ENCODE assay signal across 10 cellular contexts in the genomic region with DNA sequence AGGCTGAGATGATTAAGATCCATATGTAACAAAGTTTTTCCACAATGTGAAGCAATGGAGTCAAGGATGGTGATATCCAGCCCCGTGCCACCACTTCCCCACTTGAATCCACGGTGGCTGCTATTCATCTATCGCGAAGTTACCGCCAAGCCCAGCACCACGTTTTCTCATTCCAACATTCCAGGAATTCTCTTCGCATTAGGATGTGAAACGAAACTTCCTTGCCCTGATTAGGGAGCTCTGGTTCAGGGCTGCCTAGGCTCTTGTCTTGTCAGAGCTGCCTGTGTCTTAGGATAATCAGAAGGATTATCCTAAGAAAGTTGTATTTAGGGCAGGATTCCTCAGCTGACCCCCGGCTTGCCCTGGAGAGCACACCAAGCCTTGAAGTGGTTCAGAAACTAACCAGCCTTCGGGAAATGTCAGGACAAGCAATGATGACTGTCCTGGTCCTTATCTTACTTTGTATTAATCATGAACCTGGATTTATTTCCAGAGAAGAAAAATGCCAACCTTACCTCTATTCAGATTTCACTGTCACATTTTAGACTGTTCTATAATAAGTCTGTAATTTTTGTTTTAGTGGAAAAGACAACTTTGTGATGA.
DNase-seq lines count a peak whose midpoint lies in the region; ATAC-seq and TF ChIP-seq lines count a peak whose summit lies in the region.
"Had no signal": no experiment of that assay in that cellular context is flagged by ENCODE, and none has a peak within 500 bp of the region (broad histone marks: within the 10 kb centered on the region; RNA-seq: fewer than 3 reads in every experiment).

No MANE protein-coding gene starts in this region.

- no peak; a peak in 1 of 4 replicates for TF ChIP-seq EP300 in SK-N-SH (IDR thresholded peaks at IDR 0.05; ENCODE audit: borderline replicate concordance in 1 of 2, low read depth in 1 of 2, low read length in 1 of 2)

- no peaks in the 10 kb centered on the region for H3K36me3 ChIP-seq in SK-N-SH (replicated peaks in 1 of 2; ENCODE audit: control insufficient read depth in 1 of 2, insufficient read depth in 2 of 2, low read length in 1 of 2)
- no peaks in the 10 kb centered on the region for H3K36me3 ChIP-seq in uterus

- peak; percentile 92 for DNase-seq in EL
- no peak for DNase-seq in SK-N-SH
- peak; percentile 80 for DNase-seq in fibroblast of the aortic adventitia (ENCODE audit: low read depth)
- DNase-seq in uterus: no peak
- no peak for DNase-seq in cerebellum (ENCODE audit: low spot score)
- DNase-seq: activated CD8-positive, alpha-beta memory T cell treated with anti-CD3 and anti-CD28 coated beads, Interleukin-2, amount 50 U/mL, for 48 hours; RPMI8226 had no signal

- ATAC-seq in GM19452 (IDR thresholded peaks at IDR 0.05; ENCODE audit: unreplicated experiment) (no peak), GM18868 (IDR thresholded peaks at IDR 0.05; ENCODE audit: unreplicated experiment) (no peak)

- POLR2A ChIA-PET in SK-N-SH (lab: Yijun Ruan, JAX): no interaction called here

- TF ChIP-seq RAD21 in SK-N-SH (IDR thresholded peaks at IDR 0.05; ENCODE audit: low read length): no peak

- peak overlapping the region; percentile 66 for H2AFZ ChIP-seq in SK-N-SH (ENCODE audit: low read depth)

- peaks cover 25% of the 10 kb centered on the region for H3F3A ChIP-seq in SK-N-SH (replicated peaks; ENCODE audit: insufficient read depth)

- TF ChIP-seq POLR2A in uterus (IDR thresholded peaks at IDR 0.05): no peak

- H3K9me3 ChIP-seq in SK-N-SH (no peaks in the 10 kb centered on the region), uterus (no peaks in the 10 kb centered on the region)

- peak overlapping the region; percentile 71 for H3K4me2 ChIP-seq in SK-N-SH

- H3K27me3 ChIP-seq in SK-N-SH (ENCODE audit: insufficient read depth): no peaks in the 10 kb centered on the region
- H3K27me3 ChIP-seq in uterus: no peaks in the 10 kb centered on the region

- H3K27me3 Mint-ChIP-seq in nephron (ENCODE audit: low read depth): no peaks in the 10 kb centered on the region

- peak overlapping the region; percentile 26 to 41 (median 27) for H3K27ac Mint-ChIP-seq in nephron

- H3K9me3 Mint-ChIP-seq in nephron: no peaks in the 10 kb centered on the region

- H3K27ac ChIP-seq in SK-N-SH (ENCODE audit: low read depth in 2 of 2, low read length in 1 of 2): peak overlapping the region; percentile 84 to 89
- peak overlapping the region in 1 of 2 donors; percentile 35 for H3K27ac ChIP-seq in uterus

- peaks cover 51% of the 10 kb centered on the region for H3K4me1 Mint-ChIP-seq in nephron

- peaks cover 0 to 24% of the 10 kb centered on the region in 2 experiments; a peak in 3 of 4 replicates for H3K4me1 ChIP-seq in SK-N-SH (ENCODE audit: control insufficient read depth in 1 of 2, insufficient read depth in 2 of 2, low read depth in 1 of 2, low read length in 1 of 2)
- H3K4me1 ChIP-seq in uterus: no peaks in the 10 kb centered on the region

- peak overlapping the region; percentile 51; the same call in 1 of the 2 replicates for H3K9ac ChIP-seq in SK-N-SH

- no peak for TF ChIP-seq CTCF in SK-N-SH (IDR thresholded peaks at IDR 0.05)
- no peak for TF ChIP-seq CTCF in fibroblast of the aortic adventitia (IDR thresholded peaks at IDR 0.05; ENCODE audit: insufficient read depth, low read length)
- no peak for TF ChIP-seq CTCF in nephron (IDR thresholded peaks at IDR 0.05; ENCODE audit: unreplicated experiment in 3 of 3)
- TF ChIP-seq CTCF in uterus (IDR thresholded peaks at IDR 0.05): no peak

- H3K4me3 ChIP-seq in SK-N-SH (ENCODE audit: low read depth in 2 of 2, low read length in 1 of 2) (peak overlapping the region in 1 of 2 experiments; percentile 43; a peak in 3 of 4 replicates), fibroblast of the aortic adventitia (ENCODE audit: low read depth, low read length) (no peak overlapping the region), uterus (no peak overlapping the region)

- no peaks in the 10 kb centered on the region for H3K36me3 Mint-ChIP-seq in nephron (ENCODE audit: low read depth)

- H4K20me1 ChIP-seq in SK-N-SH (ENCODE audit: insufficient read depth): no peaks in the 10 kb centered on the region

- WGBS in SK-N-SH (ENCODE audit: low lambda C conversion rate): 4% methylated on average over 10 of the region's 10 CpGs

- H3K9me2 ChIP-seq in SK-N-SH: no peaks in the 10 kb centered on the region

- CTCF ChIA-PET in SK-N-SH (lab: Yijun Ruan, JAX): interaction anchor here (0.5 kb wide), 1 partner anchor 10 kb away, joined by 3 read pairs; no protein-coding TSS in a partner anchor

- no peak overlapping the region for H3K4me3 Mint-ChIP-seq in nephron

- intact Hi-C loops in uterus (cut with DNase I; ENCODE audit: low total_unique reads): no loop called here

- no peaks in the 10 kb centered on the region for H3K79me2 ChIP-seq in SK-N-SH (ENCODE audit: insufficient read depth)

TF ChIP-seq in SK-N-SH, 30 proteins besides CTCF, POLR2A, EP300 and RAD21 (continues in another document):
- TF ChIP-seq RFX5 (IDR thresholded peaks at IDR 0.05; ENCODE audit: low read length): no peak
- peak; percentile 46; the same call in 1 of the 2 replicates for TF ChIP-seq FOSL2 (IDR thresholded peaks at IDR 0.05; ENCODE audit: borderline replicate concordance, low read depth)
- 0 out of 2 replicates have a peak, but pooled peaks have one; percentile 43 for TF ChIP-seq NFIC (IDR thresholded peaks at IDR 0.05; ENCODE audit: borderline replicate concordance)
- TF ChIP-seq TEAD4 (IDR thresholded peaks at IDR 0.05; ENCODE audit: borderline replicate concordance, insufficient read depth): peak; percentile 94
- no peak for TF ChIP-seq MXI1 (IDR thresholded peaks at IDR 0.05; ENCODE audit: low read depth, low read length)
- TF ChIP-seq RCOR1 (IDR thresholded peaks at IDR 0.05; ENCODE audit: low read length): no peak
- no peak for TF ChIP-seq GABPA (IDR thresholded peaks at IDR 0.05; ENCODE audit: low read depth)
- no peak for TF ChIP-seq FOXJ3 (CRISPR knock-in tag; IDR thresholded peaks at IDR 0.05)
- TF ChIP-seq, protein P1, sequence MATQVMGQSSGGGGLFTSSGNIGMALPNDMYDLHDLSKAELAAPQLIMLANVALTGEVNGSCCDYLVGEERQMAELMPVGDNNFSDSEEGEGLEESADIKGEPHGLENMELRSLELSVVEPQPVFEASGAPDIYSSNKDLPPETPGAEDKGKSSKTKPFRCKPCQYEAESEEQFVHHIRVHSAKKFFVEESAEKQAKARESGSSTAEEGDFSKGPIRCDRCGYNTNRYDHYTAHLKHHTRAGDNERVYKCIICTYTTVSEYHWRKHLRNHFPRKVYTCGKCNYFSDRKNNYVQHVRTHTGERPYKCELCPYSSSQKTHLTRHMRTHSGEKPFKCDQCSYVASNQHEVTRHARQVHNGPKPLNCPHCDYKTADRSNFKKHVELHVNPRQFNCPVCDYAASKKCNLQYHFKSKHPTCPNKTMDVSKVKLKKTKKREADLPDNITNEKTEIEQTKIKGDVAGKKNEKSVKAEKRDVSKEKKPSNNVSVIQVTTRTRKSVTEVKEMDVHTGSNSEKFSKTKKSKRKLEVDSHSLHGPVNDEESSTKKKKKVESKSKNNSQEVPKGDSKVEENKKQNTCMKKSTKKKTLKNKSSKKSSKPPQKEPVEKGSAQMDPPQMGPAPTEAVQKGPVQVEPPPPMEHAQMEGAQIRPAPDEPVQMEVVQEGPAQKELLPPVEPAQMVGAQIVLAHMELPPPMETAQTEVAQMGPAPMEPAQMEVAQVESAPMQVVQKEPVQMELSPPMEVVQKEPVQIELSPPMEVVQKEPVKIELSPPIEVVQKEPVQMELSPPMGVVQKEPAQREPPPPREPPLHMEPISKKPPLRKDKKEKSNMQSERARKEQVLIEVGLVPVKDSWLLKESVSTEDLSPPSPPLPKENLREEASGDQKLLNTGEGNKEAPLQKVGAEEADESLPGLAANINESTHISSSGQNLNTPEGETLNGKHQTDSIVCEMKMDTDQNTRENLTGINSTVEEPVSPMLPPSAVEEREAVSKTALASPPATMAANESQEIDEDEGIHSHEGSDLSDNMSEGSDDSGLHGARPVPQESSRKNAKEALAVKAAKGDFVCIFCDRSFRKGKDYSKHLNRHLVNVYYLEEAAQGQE (IDR thresholded peaks at IDR 0.05; ENCODE audit: low read depth, low read length): peak; percentile 62; the same call in 1 of the 2 replicates
- TF ChIP-seq POLR2AphosphoS5 (IDR thresholded peaks at IDR 0.05; ENCODE audit: low read depth, low read length): no peak; the same call in none of the 2 replicates
- TF ChIP-seq SMC3 (IDR thresholded peaks at IDR 0.05; ENCODE audit: low read depth, low read length): no peak
- TF ChIP-seq, protein P2, sequence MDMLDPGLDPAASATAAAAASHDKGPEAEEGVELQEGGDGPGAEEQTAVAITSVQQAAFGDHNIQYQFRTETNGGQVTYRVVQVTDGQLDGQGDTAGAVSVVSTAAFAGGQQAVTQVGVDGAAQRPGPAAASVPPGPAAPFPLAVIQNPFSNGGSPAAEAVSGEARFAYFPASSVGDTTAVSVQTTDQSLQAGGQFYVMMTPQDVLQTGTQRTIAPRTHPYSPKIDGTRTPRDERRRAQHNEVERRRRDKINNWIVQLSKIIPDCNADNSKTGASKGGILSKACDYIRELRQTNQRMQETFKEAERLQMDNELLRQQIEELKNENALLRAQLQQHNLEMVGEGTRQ (IDR thresholded peaks at IDR 0.05; ENCODE audit: borderline replicate concordance, low read depth, low read length): no peak
- no peak for TF ChIP-seq MEF2A (IDR thresholded peaks at IDR 0.05; ENCODE audit: borderline replicate concordance, low read depth)
- TF ChIP-seq JUND (IDR thresholded peaks at IDR 0.05): peak; percentile 30; the same call in 1 of the 2 replicates
- no peak; the same call in 1 of the 2 replicates for TF ChIP-seq TAF1 (IDR thresholded peaks at IDR 0.05; ENCODE audit: borderline replicate concordance, low read depth, low read length)
- TF ChIP-seq ELF1 (IDR thresholded peaks at IDR 0.05): no peak
- no peak for TF ChIP-seq CHD2 (IDR thresholded peaks at IDR 0.05; ENCODE audit: low read length, partially characterized antibody)
- peak; percentile 73; the same call in 1 of the 2 replicates for TF ChIP-seq SIN3A (IDR thresholded peaks at IDR 0.05; ENCODE audit: borderline replicate concordance, low read depth, low read length)
- TF ChIP-seq, protein P3, sequence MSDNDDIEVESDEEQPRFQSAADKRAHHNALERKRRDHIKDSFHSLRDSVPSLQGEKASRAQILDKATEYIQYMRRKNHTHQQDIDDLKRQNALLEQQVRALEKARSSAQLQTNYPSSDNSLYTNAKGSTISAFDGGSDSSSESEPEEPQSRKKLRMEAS (IDR thresholded peaks at IDR 0.05; ENCODE audit: low read depth): peak; percentile 68; the same call in 1 of the 2 replicates

Comparison
In these comparisons a context has a peak if more than half of its experiments do, and no peak if none do; other contexts are left out.
1. DNase-seq: peak in EL (single experiment) and fibroblast of the aortic adventitia (single experiment); none in SK-N-SH (single experiment), uterus (0 of 2) and cerebellum (single experiment).